1 cellular context compared by ENCODE assay signal in genomic region chr4:124943938-124944337, GRCh38.
TF ChIP-seq lines count a peak whose summit lies in the region.

No MANE protein-coding gene starts in this region.

TF ChIP-seq in WTC11, 78 proteins besides CTCF, POLR2A, EP300 and RAD21 (continued from another document):
- TF ChIP-seq ZBTB43 (CRISPR knock-in tag; IDR thresholded peaks at IDR 0.05): no peak
- no peak for TF ChIP-seq TCF7 (CRISPR knock-in tag; IDR thresholded peaks at IDR 0.05; ENCODE audit: low read depth)
